In genomic region chr1:31364561-31365255, GRCh38 we compare ENCODE assay signal across 1 cellular context.
TF ChIP-seq lines count a peak whose summit lies in the region.

No MANE protein-coding gene starts in this region.

TF ChIP-seq in HCT116, 20 proteins besides CTCF, POLR2A, EP300 and RAD21 (continued from another document):
- TF ChIP-seq ZBTB33 (IDR thresholded peaks at IDR 0.05; ENCODE audit: extremely low read depth, insufficient replicate concordance, low read length) (no peak), CBX3 (IDR thresholded peaks at IDR 0.05; ENCODE audit: low read depth) (no peak), TCF7L2 (IDR thresholded peaks at IDR 0.05; ENCODE audit: borderline replicate concordance, extremely low read depth, insufficient read depth, insufficient read length) (no peak), ELF1 (IDR thresholded peaks at IDR 0.05; ENCODE audit: borderline replicate concordance, low read depth) (no peak)
